Comparison of ENCODE assay signal across 8 cellular contexts in the genomic region with DNA sequence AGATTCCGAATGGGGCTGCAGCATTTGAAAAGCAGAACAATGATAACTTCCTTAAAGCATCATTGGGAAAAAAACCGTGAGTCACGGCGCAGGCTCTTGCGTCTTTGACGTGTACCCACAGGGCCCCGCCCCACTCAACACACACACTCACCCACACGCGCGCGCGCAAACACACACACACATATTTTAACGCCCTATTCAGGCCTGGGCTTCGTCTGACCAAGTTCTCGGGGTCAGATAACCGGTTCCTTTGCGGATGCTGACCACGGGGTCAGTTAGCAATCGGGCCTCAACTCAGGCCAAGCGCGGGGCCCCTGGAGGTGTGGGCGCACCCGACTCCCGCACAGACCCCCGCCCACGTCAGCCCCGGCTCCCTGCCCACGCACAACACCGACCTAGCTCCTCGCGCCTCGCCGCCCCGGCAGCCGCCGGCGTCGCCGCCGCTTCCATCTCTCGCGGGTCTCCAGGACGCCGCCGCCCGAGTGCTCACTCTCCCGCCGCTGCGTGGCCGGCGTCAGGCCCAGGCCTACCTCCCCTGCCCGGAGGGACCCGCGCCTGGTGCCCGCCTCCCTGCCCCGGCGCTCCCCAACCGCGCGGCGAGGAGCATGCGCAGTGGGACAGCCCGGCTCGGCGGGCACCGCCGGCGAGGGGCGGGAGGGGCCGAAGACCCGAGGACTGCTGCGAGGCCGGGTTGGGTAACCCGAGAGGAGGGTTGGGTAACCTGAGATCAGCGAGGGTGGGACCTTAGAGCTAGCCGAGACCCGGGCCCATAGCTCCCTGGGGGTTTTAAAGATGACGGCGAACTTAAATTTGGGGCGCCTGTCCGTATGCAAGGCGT. TPM values are rescaled to one million over a fixed set of nuclear protein-coding genes. Genes with fewer than 3 reads are reported as not detected.
A peak's percentile ranks its signal among the peaks of the same experiment; 100 is the strongest.
DNase-seq lines count a peak whose midpoint lies in the region; ATAC-seq and TF ChIP-seq lines count a peak whose summit lies in the region.

A gene (minus strand): TSS at position 609 of the 838 bp plus-strand sequence. CDS start 159 bp downstream, at position 450.

- H3K36me3 Mint-ChIP-seq in IgD-negative memory B cell = peaks cover 3% of the 10 kb centered on the region
- peaks cover 0 to 3% of the 10 kb centered on the region in 2 donors for H3K36me3 Mint-ChIP-seq in activated T-cell treated with anti-CD3 and anti-CD28 coated beads, Interleukin-2, amount 50 U/mL, for 72 hours (ENCODE audit: insufficient read depth in 2 of 2)

- H3K9me3 Mint-ChIP-seq in IgD-negative memory B cell = no peaks in the 10 kb centered on the region
- H3K9me3 Mint-ChIP-seq in activated T-cell treated with anti-CD3 and anti-CD28 coated beads, Interleukin-2, amount 50 U/mL, for 72 hours = no peaks in the 10 kb centered on the region

- H3K27ac ChIP-seq in esophagus squamous epithelium = peak within 1 kb of the TSS; percentile 85 to 98 (median 94)

- H3K4me3 Mint-ChIP-seq in IgD-negative memory B cell = peak within 1 kb of the TSS; percentile 89 to 97 (median 96)
- peak within 1 kb of the TSS; percentile 84 to 93 for H3K4me3 Mint-ChIP-seq in activated T-cell treated with anti-CD3 and anti-CD28 coated beads, Interleukin-2, amount 50 U/mL, for 72 hours

- ATAC-seq in GM21576 (IDR thresholded peaks at IDR 0.05; ENCODE audit: unreplicated experiment) = peak; percentile 90
- peak; percentile 94 for ATAC-seq in activated T-cell treated with anti-CD3 and anti-CD28 coated beads, Interleukin-2, amount 50 U/mL, for 72 hours (replicated peaks in 1 of 2)

- H3K36me3 ChIP-seq in esophagus squamous epithelium = no peaks in the 10 kb centered on the region

- H3K9me3 ChIP-seq in esophagus squamous epithelium = no peaks in the 10 kb centered on the region

- H3K27me3 ChIP-seq in esophagus squamous epithelium = no peaks in the 10 kb centered on the region

- peaks cover 0 to 17% (median 5%) of the 10 kb centered on the region in 3 donors for H3K4me1 ChIP-seq in esophagus squamous epithelium

- 0% methylated on average over 18 of the region's 82 CpGs for WGBS in esophagus squamous epithelium, 2 donors

- peaks cover 11 to 17% (median 12%) of the 10 kb centered on the region in 3 donors for H3K4me1 Mint-ChIP-seq in IgD-negative memory B cell
- H3K4me1 Mint-ChIP-seq in activated T-cell treated with anti-CD3 and anti-CD28 coated beads, Interleukin-2, amount 50 U/mL, for 72 hours (ENCODE audit: low read depth) = peaks cover 21% of the 10 kb centered on the region

- no peak for TF ChIP-seq CTCF in esophagus squamous epithelium (IDR thresholded peaks at IDR 0.05)

- H3K4me3 ChIP-seq in esophagus squamous epithelium = peak within 1 kb of the TSS; percentile 57 to 82 (median 66)

- TF ChIP-seq POLR2A in esophagus squamous epithelium (IDR thresholded peaks at IDR 0.05) = peak in 3 of 4 donors; percentile 60 to 85 (median 74)

- intact Hi-C loops in esophagus squamous epithelium (cut with DNase I) = no loop called here

- H3K27me3 Mint-ChIP-seq in IgD-negative memory B cell = peaks cover 7% of the 10 kb centered on the region
- peaks cover 7% of the 10 kb centered on the region for H3K27me3 Mint-ChIP-seq in activated T-cell treated with anti-CD3 and anti-CD28 coated beads, Interleukin-2, amount 50 U/mL, for 72 hours (ENCODE audit: low read depth)

- H3K27ac Mint-ChIP-seq in IgD-negative memory B cell = peak within 1 kb of the TSS; percentile 85 to 99 (median 99)
- H3K27ac Mint-ChIP-seq in activated T-cell treated with anti-CD3 and anti-CD28 coated beads, Interleukin-2, amount 50 U/mL, for 72 hours = peak within 1 kb of the TSS; percentile 87

- peak; percentile 89 for DNase-seq in DMS153 (lab: John Stamatoyannopoulos, UW)
- DNase-seq in activated T-cell treated with anti-CD3 and anti-CD28 coated beads, Interleukin-2, amount 50 U/mL, for 72 hours = peak; percentile 89 to 91
- DNase-seq in esophagus squamous epithelium (lab: John Stamatoyannopoulos, UW) = peak; percentile 91
- DNase-seq in myocyte (ENCODE audit: low read depth) = peak; percentile 91
- DNase-seq in stimulated activated CD8-positive, alpha-beta memory T cell treated with anti-CD3 and anti-CD28 coated beads, Interleukin-7, amount 100 ng/mL, for 4 hours (ENCODE audit: low read depth in 2 of 2) = peak; percentile 81 to 82

TF ChIP-seq in PFSK-1, 5 proteins besides CTCF, POLR2A, EP300 and RAD21:
- TF ChIP-seq SIN3A (IDR thresholded peaks at IDR 0.05; ENCODE audit: borderline replicate concordance, insufficient read depth, low read length) (peak; percentile 54; the same call in 1 of the 2 replicates), POLR2AphosphoS5 (IDR thresholded peaks at IDR 0.05; ENCODE audit: low read depth, low read length) (no peak; the same call in 1 of the 2 replicates), TAF1 (IDR thresholded peaks at IDR 0.05; ENCODE audit: borderline replicate concordance, insufficient read depth, low read length) (peak; percentile 41; the same call in 1 of the 2 replicates), FOXP2 (optimal IDR thresholded peaks at IDR 0.05; ENCODE audit: borderline replicate concordance, extremely low read depth, extremely low read length, insufficient read depth) (peak; percentile 61)
- TF ChIP-seq, protein P1, sequence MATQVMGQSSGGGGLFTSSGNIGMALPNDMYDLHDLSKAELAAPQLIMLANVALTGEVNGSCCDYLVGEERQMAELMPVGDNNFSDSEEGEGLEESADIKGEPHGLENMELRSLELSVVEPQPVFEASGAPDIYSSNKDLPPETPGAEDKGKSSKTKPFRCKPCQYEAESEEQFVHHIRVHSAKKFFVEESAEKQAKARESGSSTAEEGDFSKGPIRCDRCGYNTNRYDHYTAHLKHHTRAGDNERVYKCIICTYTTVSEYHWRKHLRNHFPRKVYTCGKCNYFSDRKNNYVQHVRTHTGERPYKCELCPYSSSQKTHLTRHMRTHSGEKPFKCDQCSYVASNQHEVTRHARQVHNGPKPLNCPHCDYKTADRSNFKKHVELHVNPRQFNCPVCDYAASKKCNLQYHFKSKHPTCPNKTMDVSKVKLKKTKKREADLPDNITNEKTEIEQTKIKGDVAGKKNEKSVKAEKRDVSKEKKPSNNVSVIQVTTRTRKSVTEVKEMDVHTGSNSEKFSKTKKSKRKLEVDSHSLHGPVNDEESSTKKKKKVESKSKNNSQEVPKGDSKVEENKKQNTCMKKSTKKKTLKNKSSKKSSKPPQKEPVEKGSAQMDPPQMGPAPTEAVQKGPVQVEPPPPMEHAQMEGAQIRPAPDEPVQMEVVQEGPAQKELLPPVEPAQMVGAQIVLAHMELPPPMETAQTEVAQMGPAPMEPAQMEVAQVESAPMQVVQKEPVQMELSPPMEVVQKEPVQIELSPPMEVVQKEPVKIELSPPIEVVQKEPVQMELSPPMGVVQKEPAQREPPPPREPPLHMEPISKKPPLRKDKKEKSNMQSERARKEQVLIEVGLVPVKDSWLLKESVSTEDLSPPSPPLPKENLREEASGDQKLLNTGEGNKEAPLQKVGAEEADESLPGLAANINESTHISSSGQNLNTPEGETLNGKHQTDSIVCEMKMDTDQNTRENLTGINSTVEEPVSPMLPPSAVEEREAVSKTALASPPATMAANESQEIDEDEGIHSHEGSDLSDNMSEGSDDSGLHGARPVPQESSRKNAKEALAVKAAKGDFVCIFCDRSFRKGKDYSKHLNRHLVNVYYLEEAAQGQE (IDR thresholded peaks at IDR 0.05; ENCODE audit: insufficient read depth in 1 of 2, low read depth in 2 of 2, low read length in 2 of 2) = peak; percentile 26 to 51; a peak in 2 of 4 replicates

RNA-seq across cellular contexts. Expression of the gene that starts here (rescaled TPM):
- 25.5 TPM for polyA plus RNA-seq in IgD-negative memory B cell
- polyA plus RNA-seq in PFSK-1 (2012; ENCODE audit: insufficient read length, low read depth) = 10.2 TPM
- 10 to 100 TPM; 18.0 to 20.2 TPM for total RNA-seq in activated T-cell treated with anti-CD3 and anti-CD28 coated beads, Interleukin-2, amount 50 U/mL, for 72 hours
- 10 to 100 TPM in 2 of 4 donors, 1 to 10 TPM in 2; 5.7 to 16.6 (median 9.4) TPM for total RNA-seq in esophagus squamous epithelium
- total RNA-seq in myocyte = 11.8 and 12.7 TPM in 2 replicates
- polyA plus RNA-seq in myocyte (2012) = 9.3 TPM

Comparison
In these comparisons a context has a peak if more than half of its experiments do, and no peak if none do; other contexts are left out.
1. Peak in every context shown above with its lines: DNase-seq, ATAC-seq, H3K4me3 ChIP-seq and H3K27ac ChIP-seq.